1 cellular context compared by ENCODE assay signal in the genomic region with DNA sequence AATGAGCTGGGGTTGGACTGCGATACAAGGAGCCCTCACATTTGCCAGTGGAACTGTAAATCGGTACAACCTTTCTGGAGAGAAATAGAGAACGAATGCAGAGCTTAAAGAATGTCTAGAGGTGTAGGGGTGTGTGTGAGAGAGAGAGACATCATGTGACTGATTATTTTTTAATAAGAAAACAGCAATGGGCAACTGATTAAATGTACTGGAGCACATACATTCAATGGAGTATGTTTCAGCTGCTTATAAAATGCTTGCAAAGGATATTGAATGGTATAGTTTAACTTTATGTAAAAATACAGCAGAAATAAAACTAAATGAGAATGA.
TF ChIP-seq lines count a peak whose summit lies in the region.

No MANE protein-coding gene starts in this region.

TF ChIP-seq in IMR-90, 13 proteins besides CTCF, POLR2A, EP300 and RAD21 (continued from another document):
- no peak for TF ChIP-seq CHD1 (IDR thresholded peaks at IDR 0.05; ENCODE audit: low read depth, low read length)
- TF ChIP-seq RFX5 (IDR thresholded peaks at IDR 0.05; ENCODE audit: low read depth, low read length): no peak
- TF ChIP-seq CEBPB (IDR thresholded peaks at IDR 0.05; ENCODE audit: low read depth, low read length): no peak
- TF ChIP-seq, protein P1, sequence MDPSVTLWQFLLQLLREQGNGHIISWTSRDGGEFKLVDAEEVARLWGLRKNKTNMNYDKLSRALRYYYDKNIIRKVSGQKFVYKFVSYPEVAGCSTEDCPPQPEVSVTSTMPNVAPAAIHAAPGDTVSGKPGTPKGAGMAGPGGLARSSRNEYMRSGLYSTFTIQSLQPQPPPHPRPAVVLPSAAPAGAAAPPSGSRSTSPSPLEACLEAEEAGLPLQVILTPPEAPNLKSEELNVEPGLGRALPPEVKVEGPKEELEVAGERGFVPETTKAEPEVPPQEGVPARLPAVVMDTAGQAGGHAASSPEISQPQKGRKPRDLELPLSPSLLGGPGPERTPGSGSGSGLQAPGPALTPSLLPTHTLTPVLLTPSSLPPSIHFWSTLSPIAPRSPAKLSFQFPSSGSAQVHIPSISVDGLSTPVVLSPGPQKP (IDR thresholded peaks at IDR 0.05; ENCODE audit: borderline replicate concordance, low read depth, low read length): no peak
- TF ChIP-seq MAZ (IDR thresholded peaks at IDR 0.05; ENCODE audit: borderline replicate concordance, low read depth, low read length): no peak
TF ChIP-seq in IMR-90: peak in this region for 0.
